In genomic region chr12:57086951-57087688, GRCh38 we compare ENCODE assay signal across 8 cellular contexts. TPM values are rescaled to one million over a fixed set of nuclear protein-coding genes. Genes with fewer than 3 reads are reported as not detected.
DNase-seq lines count a peak whose midpoint lies in the region; ATAC-seq, FAIRE-seq and TF ChIP-seq lines count a peak whose summit lies in the region.

No MANE protein-coding gene starts in this region.

- TF ChIP-seq POLR2A in A549 (IDR thresholded peaks at IDR 0.05; ENCODE audit: low read length), result peak; percentile 23; the same call in 1 of the 2 replicates

- POLR2A ChIA-PET in A549 (lab: Yijun Ruan, JAX) (interaction anchor here (0.6 to 6.8 kb wide), 11 partner anchors 9 to 362 kb away, joined by 3 to 143 read pairs (median 5); partner anchors contain the start of genes NACA, NEMP1 and STAT6), PC-3 (lab: Charles Lee; ENCODE audit: unreplicated experiment) (interaction anchor here (0.5 to 1.4 kb wide), 4 partner anchors 8 to 392 kb away, joined by 3 to 11 read pairs (median 6); partner anchors contain the start of genes NEMP1 and STAT6)

- H3K4me2 ChIP-seq in A549 (peak overlapping the region; percentile 99), PC-3 (ENCODE audit: low read length) (peak overlapping the region; percentile 100)

- DNase-seq in A549 (ENCODE audit: low read depth in 1 of 2, low spot score in 1 of 2), result peak; percentile 80 to 89
- DNase-seq in PC-3, result peak; percentile 83
- DNase-seq in activated T-helper 1 cell treated with anti-CD3 and anti-CD28 coated beads, Interleukin-2, amount 50 U/mL, for 16 hours (ENCODE audit: low read depth in 1 of 2, low spot score in 1 of 2), result peak; percentile 83 to 89
- DNase-seq in fibroblast of peridontal ligament (ENCODE audit: extremely low read depth), result peak; percentile 84
- peak; percentile 92 for DNase-seq in stimulated activated naive CD4-positive, alpha-beta T cell treated with Interleukin-2 at 50 U/mL for 16 hours (lab: John Stamatoyannopoulos, UW)

- H3K4me3 ChIP-seq in A549, result peak overlapping the region; percentile 89
- H3K4me3 ChIP-seq in PC-3 (ENCODE audit: low read length), result peak overlapping the region; percentile 82

- H3K4me1 ChIP-seq in A549 (peaks cover 19% of the 10 kb centered on the region), PC-3 (ENCODE audit: insufficient read depth, low read length) (peaks cover 25% of the 10 kb centered on the region)

- peaks cover 19% of the 10 kb centered on the region for H3K79me2 ChIP-seq in PC-3 (ENCODE audit: low read length)

- H3K9me3 Mint-ChIP-seq in nephron, result no peaks in the 10 kb centered on the region

- CTCF ChIA-PET in A549 (lab: Yijun Ruan, JAX), result interaction anchor here (0.8 to 18.3 kb wide), 9 partner anchors 8 to 655 kb away, joined by 3 to 330 read pairs (median 4); partner anchors contain the start of genes NEMP1 and STAT6
- CTCF ChIA-PET in PC-3 (lab: Charles Lee), result interaction anchor here (1.9 to 2.5 kb wide), 2 partner anchors 18 to 25 kb away, joined by 5 to 17 read pairs; partner anchors contain the start of gene STAT6

- H3K9me3 ChIP-seq in A549 (no peaks in the 10 kb centered on the region), PC-3 (ENCODE audit: low read length) (no peaks in the 10 kb centered on the region)

- no peaks in the 10 kb centered on the region for H3K36me3 ChIP-seq in PC-3 (ENCODE audit: low read depth, low read length)

- H3K9ac ChIP-seq in PC-3 (ENCODE audit: low read length), result peak overlapping the region; percentile 97

- H3K9me2 ChIP-seq in PC-3 (replicated peaks; ENCODE audit: low read length), result no peaks in the 10 kb centered on the region

- intact Hi-C loops in PC-3 (cut with micrococcal nuclease), result loop anchor here (1.0 kb wide), 1 partner anchor 8 kb away; no protein-coding TSS in a partner anchor

- H3K27ac ChIP-seq in A549, result peak overlapping the region; percentile 96 to 100
- H3K27ac ChIP-seq in PC-3 (ENCODE audit: low read length), result peak overlapping the region; percentile 98

- no peaks in the 10 kb centered on the region for H3K27me3 ChIP-seq in PC-3 (ENCODE audit: low read length)

- H3K27ac Mint-ChIP-seq in nephron, result peak overlapping the region; percentile 100

- WGBS in A549 (ENCODE audit: missing lambda C conversion rate), result 2% methylated on average over 27 of the region's 54 CpGs

- no peaks in the 10 kb centered on the region for H3K27me3 Mint-ChIP-seq in nephron (ENCODE audit: low read depth)

- peaks cover 53% of the 10 kb centered on the region for H3K4me1 Mint-ChIP-seq in nephron

- TF ChIP-seq CTCF in A549 (IDR thresholded peaks at IDR 0.05), result no peak
- TF ChIP-seq CTCF in PC-3 (conservative IDR thresholded peaks at IDR 0.05; ENCODE audit: low read depth, low read length), result no peak
- TF ChIP-seq CTCF in nephron (IDR thresholded peaks at IDR 0.05; ENCODE audit: unreplicated experiment in 3 of 3), result no peak

- H3K4me3 Mint-ChIP-seq in nephron, result peak overlapping the region; percentile 87 to 98 (median 91)

- ATAC-seq in A549, result peak; percentile 49 to 75
- ATAC-seq in GM18868 (IDR thresholded peaks at IDR 0.05; ENCODE audit: unreplicated experiment), result peak; percentile 28
- peak; percentile 26 for ATAC-seq in HG03175 (IDR thresholded peaks at IDR 0.05; ENCODE audit: unreplicated experiment)
- ATAC-seq in PC-3, result peak; percentile 42

- FAIRE-seq in A549 (lab: Jason Lieb, UNC), result no peak

- H3K36me3 Mint-ChIP-seq in nephron (ENCODE audit: low read depth), result peaks cover 16% of the 10 kb centered on the region

- no TSS peak for BruUV-seq in PC-3 (replicated peaks; lab: Mats Ljungman, UMichigan)

- peak overlapping the region; percentile 80 for H2AFZ ChIP-seq in PC-3 (ENCODE audit: low read length)

- no peaks in the 10 kb centered on the region for H4K20me1 ChIP-seq in PC-3 (ENCODE audit: low read length)

- no peak for TF ChIP-seq EP300 in A549 (IDR thresholded peaks at IDR 0.05)

- no peak for TF ChIP-seq RAD21 in A549 (conservative IDR thresholded peaks at IDR 0.05 in 1 of 2, IDR thresholded peaks at IDR 0.05 in 1 of 2)

- H3F3A ChIP-seq in PC-3 (ENCODE audit: low read length, unreplicated experiment), result peaks cover 6% of the 10 kb centered on the region

TF ChIP-seq in A549, 52 proteins besides CTCF, POLR2A, EP300 and RAD21:
- TF ChIP-seq MYC (IDR thresholded peaks at IDR 0.05; ENCODE audit: borderline replicate concordance, low read length) (peak; percentile 64; the same call in 1 of the 2 replicates), USF2 (IDR thresholded peaks at IDR 0.05) (0 out of 2 replicates have a peak, but pooled peaks have one; percentile 6), MAZ (IDR thresholded peaks at IDR 0.05; ENCODE audit: borderline replicate concordance, low read depth, low read length) (0 out of 2 replicates have a peak, but pooled peaks have one; percentile 78), PHF8 (IDR thresholded peaks at IDR 0.05; ENCODE audit: borderline replicate concordance, low read depth) (peak; percentile 17; the same call in 1 of the 2 replicates), JUN (IDR thresholded peaks at IDR 0.05) (peak; percentile 59 to 63; a peak in 4 of 5 replicates), KDM5A (IDR thresholded peaks at IDR 0.05) (no peak), EHF (CRISPR knock-in tag; IDR thresholded peaks at IDR 0.05) (no peak), TP53 (CRISPR knock-in tag; IDR thresholded peaks at IDR 0.05) (0 out of 2 replicates have a peak, but pooled peaks have one; percentile 19), HDAC2 (IDR thresholded peaks at IDR 0.05) (no peak)
- TF ChIP-seq, protein P1, sequence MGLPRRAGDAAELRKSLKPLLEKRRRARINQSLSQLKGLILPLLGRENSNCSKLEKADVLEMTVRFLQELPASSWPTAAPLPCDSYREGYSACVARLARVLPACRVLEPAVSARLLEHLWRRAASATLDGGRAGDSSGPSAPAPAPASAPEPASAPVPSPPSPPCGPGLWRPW (IDR thresholded peaks at IDR 0.05), result no peak
- TF ChIP-seq, protein P2, sequence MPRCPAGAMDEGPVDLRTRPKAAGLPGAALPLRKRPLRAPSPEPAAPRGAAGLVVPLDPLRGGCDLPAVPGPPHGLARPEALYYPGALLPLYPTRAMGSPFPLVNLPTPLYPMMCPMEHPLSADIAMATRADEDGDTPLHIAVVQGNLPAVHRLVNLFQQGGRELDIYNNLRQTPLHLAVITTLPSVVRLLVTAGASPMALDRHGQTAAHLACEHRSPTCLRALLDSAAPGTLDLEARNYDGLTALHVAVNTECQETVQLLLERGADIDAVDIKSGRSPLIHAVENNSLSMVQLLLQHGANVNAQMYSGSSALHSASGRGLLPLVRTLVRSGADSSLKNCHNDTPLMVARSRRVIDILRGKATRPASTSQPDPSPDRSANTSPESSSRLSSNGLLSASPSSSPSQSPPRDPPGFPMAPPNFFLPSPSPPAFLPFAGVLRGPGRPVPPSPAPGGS (IDR thresholded peaks at IDR 0.05), result 0 out of 3 replicates have a peak, but pooled peaks have one; percentile 11
- TF ChIP-seq, protein P3, sequence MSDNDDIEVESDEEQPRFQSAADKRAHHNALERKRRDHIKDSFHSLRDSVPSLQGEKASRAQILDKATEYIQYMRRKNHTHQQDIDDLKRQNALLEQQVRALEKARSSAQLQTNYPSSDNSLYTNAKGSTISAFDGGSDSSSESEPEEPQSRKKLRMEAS (IDR thresholded peaks at IDR 0.05), result peak; percentile 49; the same call in 1 of the 2 replicates

RNA-seq across cellular contexts. Expression of gene NAB2, which starts 1.8 kb away (rescaled TPM):
- polyA plus RNA-seq in A549 (2011; rRNA removed) (8.6 and 10.1 TPM in 2 replicates), A549 (2017; fragmentation: RNase III; extraction: RNeasy Plus Mini Kit Qiagen cat#74134 plus additional on column Dnase treatment) (7.0 to 9.8 TPM (median 7.8 TPM) in 3 replicates)
- polyA plus RNA-seq in A549 (2012; cell fraction: cytosol; rRNA removed), result 10.6 and 15.3 TPM in 2 replicates
- polyA plus RNA-seq in A549 (2012; cell fraction: nucleus; rRNA removed), result 17.8 and 22.4 TPM in 2 replicates
- 10.3 and 14.3 TPM in 2 replicates for polyA minus RNA-seq in A549 (2011; rRNA and poly(A)+ RNA removed)
- total RNA-seq in PC-3 (2014; rRNA removed), result 17.4 and 20.2 TPM in 2 replicates

RNA-seq across cellular contexts. Expression of gene NEMP1, which starts 8.5 kb away (rescaled TPM):
- polyA plus RNA-seq in A549 (2011; rRNA removed), result 24.7 and 28.4 TPM in 2 replicates
- 7.3 and 8.7 TPM in 2 replicates for polyA plus RNA-seq in A549 (2012; cell fraction: cytosol; rRNA removed)
- 10.8 and 20.7 TPM in 2 replicates for polyA plus RNA-seq in A549 (2012; cell fraction: nucleus; rRNA removed)
- 11.9 to 13.2 TPM (median 12.7 TPM) in 3 replicates for polyA plus RNA-seq in A549 (2017; fragmentation: RNase III; extraction: RNeasy Plus Mini Kit Qiagen cat#74134 plus additional on column Dnase treatment)
- 14.0 and 15.9 TPM in 2 replicates for polyA minus RNA-seq in A549 (2011; rRNA and poly(A)+ RNA removed)
- 16.4 and 18.3 TPM in 2 replicates for total RNA-seq in PC-3 (2014; rRNA removed)

RNA-seq across cellular contexts. Expression of gene STAT6, which starts 24.0 kb away (rescaled TPM):
- polyA plus RNA-seq in A549 (2011; rRNA removed) (58.8 and 64.6 TPM in 2 replicates), A549 (2017; fragmentation: RNase III; extraction: RNeasy Plus Mini Kit Qiagen cat#74134 plus additional on column Dnase treatment) (52.9 to 59.0 TPM (median 58.4 TPM) in 3 replicates)
- polyA plus RNA-seq in A549 (2012; cell fraction: cytosol; rRNA removed), result 47.5 and 61.5 TPM in 2 replicates
- 150 and 163 TPM in 2 replicates for polyA plus RNA-seq in A549 (2012; cell fraction: nucleus; rRNA removed)
- 63.8 and 71.5 TPM in 2 replicates for polyA minus RNA-seq in A549 (2011; rRNA and poly(A)+ RNA removed)
- 20.8 and 28.4 TPM in 2 replicates for total RNA-seq in PC-3 (2014; rRNA removed)

RNA-seq across cellular contexts. Expression of gene MYO1A, which starts 37.2 kb away (rescaled TPM):
- polyA plus RNA-seq in A549 (2011; rRNA removed), result 1.9 and 3.1 TPM in 2 replicates
- 0.13 and 0.17 TPM in 2 replicates for polyA plus RNA-seq in A549 (2012; cell fraction: cytosol; rRNA removed)
- polyA plus RNA-seq in A549 (2012; cell fraction: nucleus; rRNA removed), result 0.61 and 0.74 TPM in 2 replicates
- polyA plus RNA-seq in A549 (2017; fragmentation: RNase III; extraction: RNeasy Plus Mini Kit Qiagen cat#74134 plus additional on column Dnase treatment), result 0.17 to 0.67 TPM (median 0.50 TPM) in 3 replicates
- polyA minus RNA-seq in A549 (2011; rRNA and poly(A)+ RNA removed), result 4.8 and 5.6 TPM in 2 replicates
- 0.17 TPM in 1 of 2 replicates, not detected in the other for total RNA-seq in PC-3 (2014; rRNA removed)

RNA-seq across cellular contexts. Expression of gene LRP1, which starts 41.2 kb away (rescaled TPM):
- 5.6 and 11.5 TPM in 2 replicates for polyA plus RNA-seq in A549 (2011; rRNA removed)
- 7.1 and 9.2 TPM in 2 replicates for polyA plus RNA-seq in A549 (2012; cell fraction: cytosol; rRNA removed)
- polyA plus RNA-seq in A549 (2012; cell fraction: nucleus; rRNA removed), result 44.5 and 50.9 TPM in 2 replicates
- 8.6 to 9.6 TPM (median 9.4 TPM) in 3 replicates for polyA plus RNA-seq in A549 (2017; fragmentation: RNase III; extraction: RNeasy Plus Mini Kit Qiagen cat#74134 plus additional on column Dnase treatment)
- 49.2 and 54.7 TPM in 2 replicates for polyA minus RNA-seq in A549 (2011; rRNA and poly(A)+ RNA removed)
- 14.7 and 21.8 TPM in 2 replicates for total RNA-seq in PC-3 (2014; rRNA removed)

Comparison
In these comparisons a context has a peak if more than half of its experiments do, and no peak if none do; other contexts are left out.
1. Peak in every context shown above with its lines: DNase-seq, ATAC-seq, H3K4me3 ChIP-seq and H3K27ac ChIP-seq.